8 cellular contexts compared by ENCODE assay signal in genomic region chr1:33349081-33349759, GRCh38. TPM values are rescaled to one million over a fixed set of nuclear protein-coding genes. Genes with fewer than 3 reads are reported as not detected.
DNase-seq lines count a peak whose midpoint lies in the region; ATAC-seq and TF ChIP-seq lines count a peak whose summit lies in the region.

No MANE protein-coding gene starts in this region.

- H3K27ac Mint-ChIP-seq in activated CD4-positive, alpha-beta T cell treated with anti-CD3 and anti-CD28 coated beads, Interleukin-2, amount 10 ng/mL, durations not matched to agents 7 days and 5 days = peak overlapping the region; percentile 96
- peak overlapping the region; percentile 63 for H3K27ac Mint-ChIP-seq in stimulated activated effector memory CD8-positive, alpha-beta T cell treated with anti-CD3 and anti-CD28 coated beads, Interleukin-12 subunit alpha, Interleukin-12 subunit beta, amount 100 ng/mL, for 72 hours

- H3K4me1 ChIP-seq in ES-I3 (ENCODE audit: insufficient read depth, low read length) (peaks cover 25% of the 10 kb centered on the region), ectodermal cell (ENCODE audit: control insufficient read depth, insufficient read depth, low read length) (peaks cover 58% of the 10 kb centered on the region), mucosa of descending colon (ENCODE audit: low read depth) (peaks cover 38% of the 10 kb centered on the region)

- CTCF ChIA-PET in activated CD4-positive, alpha-beta T cell treated with anti-CD3 and anti-CD28 coated beads, Interleukin-2, amount 10 ng/mL, durations not matched to agents 7 days and 5 days (lab: Charles Lee) = interaction anchor here (0.5 to 1.6 kb wide), 3 partner anchors 11 to 222 kb away, joined by 3 to 5 read pairs (median 4); no protein-coding TSS in a partner anchor

- H3K27me3 ChIP-seq in ectodermal cell (ENCODE audit: control insufficient read depth, insufficient read depth, low read length, poor library complexity, severe bottlenecking) = peaks cover 12% of the 10 kb centered on the region

- H3K4me3 ChIP-seq in ectodermal cell (ENCODE audit: insufficient read depth, low read depth, low read length) = peak overlapping the region; percentile 80
- H3K4me3 ChIP-seq in mucosa of descending colon = peak overlapping the region; percentile 71

- peak; percentile 23 for DNase-seq in KG1 (lab: John Stamatoyannopoulos, UW)
- DNase-seq in activated CD4-positive, alpha-beta T cell treated with anti-CD3 and anti-CD28 coated beads, Interleukin-2, amount 10 ng/mL, durations not matched to agents 7 days and 5 days = peak; percentile 52
- peak; percentile 63 to 76 (median 71) for DNase-seq in mucosa of descending colon
- peak; percentile 29 to 79 for DNase-seq in stimulated activated effector memory CD8-positive, alpha-beta T cell treated with anti-CD3 and anti-CD28 coated beads, Interleukin-12 subunit alpha, Interleukin-12 subunit beta, amount 100 ng/mL, for 72 hours (ENCODE audit: low spot score in 2 of 2)

- ATAC-seq in GM21529 (IDR thresholded peaks at IDR 0.05; ENCODE audit: unreplicated experiment) (peak; percentile 23), mucosa of descending colon (peak; percentile 30), GM18870 (IDR thresholded peaks at IDR 0.05; ENCODE audit: unreplicated experiment) (no peak)
- ATAC-seq in stimulated activated effector memory CD8-positive, alpha-beta T cell treated with anti-CD3 and anti-CD28 coated beads, Interleukin-12 subunit alpha, Interleukin-12 subunit beta, amount 100 ng/mL, for 72 hours = peak; percentile 57

- peak overlapping the region; percentile 78 for H3K9ac ChIP-seq in ES-I3 (ENCODE audit: low read depth, low read length)

- no peaks in the 10 kb centered on the region; the same call in 1 of the 2 replicates for H3K36me3 ChIP-seq in ES-I3 (ENCODE audit: insufficient read depth, low read length)
- H3K36me3 ChIP-seq in ectodermal cell (ENCODE audit: control insufficient read depth, insufficient read depth, low read length) = peaks cover 6% of the 10 kb centered on the region
- no peaks in the 10 kb centered on the region for H3K36me3 ChIP-seq in mucosa of descending colon (ENCODE audit: low read depth)

- H3K9me3 ChIP-seq in ES-I3 (ENCODE audit: control insufficient read depth, insufficient read depth, low read length) = no peaks in the 10 kb centered on the region
- H3K9me3 ChIP-seq in ectodermal cell (ENCODE audit: control insufficient read depth, low read length) = no peaks in the 10 kb centered on the region
- no peaks in the 10 kb centered on the region for H3K9me3 ChIP-seq in mucosa of descending colon

- WGBS in ectodermal cell, 2 experiments = 1% methylated on average over 77 to 78 of the region's 78 CpGs

- intact Hi-C loops in mucosa of descending colon (cut with DNase I, micrococcal nuclease) = no loop called here

- TF ChIP-seq CTCF in mucosa of descending colon (IDR thresholded peaks at IDR 0.05) = no peak

- peaks cover 3% of the 10 kb centered on the region for H3K27me3 Mint-ChIP-seq in activated CD4-positive, alpha-beta T cell treated with anti-CD3 and anti-CD28 coated beads, Interleukin-2, amount 10 ng/mL, durations not matched to agents 7 days and 5 days

- H3K9me3 Mint-ChIP-seq in activated CD4-positive, alpha-beta T cell treated with anti-CD3 and anti-CD28 coated beads, Interleukin-2, amount 10 ng/mL, durations not matched to agents 7 days and 5 days = no peaks in the 10 kb centered on the region
- H3K9me3 Mint-ChIP-seq in stimulated activated effector memory CD8-positive, alpha-beta T cell treated with anti-CD3 and anti-CD28 coated beads, Interleukin-12 subunit alpha, Interleukin-12 subunit beta, amount 100 ng/mL, for 72 hours = no peaks in the 10 kb centered on the region

- peak overlapping the region; percentile 96 for H3K4me3 Mint-ChIP-seq in activated CD4-positive, alpha-beta T cell treated with anti-CD3 and anti-CD28 coated beads, Interleukin-2, amount 10 ng/mL, durations not matched to agents 7 days and 5 days
- H3K4me3 Mint-ChIP-seq in stimulated activated effector memory CD8-positive, alpha-beta T cell treated with anti-CD3 and anti-CD28 coated beads, Interleukin-12 subunit alpha, Interleukin-12 subunit beta, amount 100 ng/mL, for 72 hours = peak overlapping the region; percentile 70

- peaks cover 44% of the 10 kb centered on the region for H3K4me1 Mint-ChIP-seq in activated CD4-positive, alpha-beta T cell treated with anti-CD3 and anti-CD28 coated beads, Interleukin-2, amount 10 ng/mL, durations not matched to agents 7 days and 5 days
- peaks cover 35% of the 10 kb centered on the region for H3K4me1 Mint-ChIP-seq in stimulated activated effector memory CD8-positive, alpha-beta T cell treated with anti-CD3 and anti-CD28 coated beads, Interleukin-12 subunit alpha, Interleukin-12 subunit beta, amount 100 ng/mL, for 72 hours

- H3K36me3 Mint-ChIP-seq in activated CD4-positive, alpha-beta T cell treated with anti-CD3 and anti-CD28 coated beads, Interleukin-2, amount 10 ng/mL, durations not matched to agents 7 days and 5 days (ENCODE audit: low read depth) = peaks cover 16% of the 10 kb centered on the region
- peaks cover 31% of the 10 kb centered on the region for H3K36me3 Mint-ChIP-seq in stimulated activated effector memory CD8-positive, alpha-beta T cell treated with anti-CD3 and anti-CD28 coated beads, Interleukin-12 subunit alpha, Interleukin-12 subunit beta, amount 100 ng/mL, for 72 hours

- POLR2A ChIA-PET in activated CD4-positive, alpha-beta T cell treated with anti-CD3 and anti-CD28 coated beads, Interleukin-2, amount 10 ng/mL, durations not matched to agents 7 days and 5 days (lab: Charles Lee) = no interaction called here

- peak overlapping the region; percentile 71 for H3K27ac ChIP-seq in ectodermal cell (ENCODE audit: insufficient read depth, low read depth, low read length, poor library complexity, severe bottlenecking)

RNA-seq across cellular contexts. Expression of gene A3GALT2, which starts 28.3 kb away (rescaled TPM):
- total RNA-seq in activated CD4-positive, alpha-beta T cell treated with anti-CD3 and anti-CD28 coated beads, Interleukin-2, amount 10 ng/mL, durations not matched to agents 7 days and 5 days = not detected
- not detected for polyA plus RNA-seq in ectodermal cell (2013, experiment 1 of 4)
- not detected for polyA plus RNA-seq in ectodermal cell (2013, experiment 2 of 4)
- not detected for polyA plus RNA-seq in ectodermal cell (2013, experiment 3 of 4)
- polyA plus RNA-seq in ectodermal cell (2013, experiment 4 of 4) = not detected
- not detected for total RNA-seq in mucosa of descending colon
